ENCODE assay signal across 10 cellular contexts in the genomic region with DNA sequence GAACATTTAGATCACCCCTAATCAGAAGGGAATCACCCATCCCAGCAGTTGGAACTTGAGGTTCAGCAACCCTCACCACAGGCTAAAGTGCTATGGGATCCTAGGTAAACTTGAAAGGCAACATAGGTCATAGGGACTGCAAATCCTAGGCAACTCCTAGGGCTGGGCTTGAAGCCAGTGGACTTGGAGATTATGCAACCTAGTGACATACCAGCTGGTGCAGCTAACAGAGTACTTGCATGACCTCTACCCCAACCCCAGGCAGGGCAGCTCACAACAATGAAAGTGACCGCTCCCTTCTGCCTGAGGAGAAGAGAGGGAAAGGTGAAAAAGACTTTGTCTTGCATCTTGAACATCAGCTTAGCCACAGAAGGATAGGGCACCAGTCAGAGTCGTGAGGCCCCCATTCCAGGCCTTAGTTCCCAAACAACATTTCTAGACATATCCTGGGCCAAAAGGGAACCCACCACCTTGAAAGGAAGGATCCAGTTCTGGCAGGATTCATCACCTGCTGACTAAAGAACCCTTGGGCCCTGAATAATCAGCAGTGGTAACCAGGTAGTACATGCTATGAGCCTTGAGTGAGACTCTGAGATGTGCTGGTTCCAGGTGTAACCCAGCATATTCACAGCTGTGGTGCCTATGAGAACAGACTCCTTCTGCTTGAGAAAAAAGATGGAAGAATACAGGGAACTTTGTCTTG. TPM values are rescaled to one million over a fixed set of nuclear protein-coding genes. Genes with fewer than 3 reads are reported as not detected.
DNase-seq lines count a peak whose midpoint lies in the region; ATAC-seq and TF ChIP-seq lines count a peak whose summit lies in the region.
"Had no signal": no experiment of that assay in that cellular context is flagged by ENCODE, and none has a peak within 500 bp of the region (broad histone marks: within the 10 kb centered on the region; RNA-seq: fewer than 3 reads in every experiment).

No MANE protein-coding gene starts in this region.

- peak overlapping the region; percentile 30 for H3K27ac ChIP-seq in mammary epithelial cell (ENCODE audit: insufficient read depth, low read depth, low read length)
- no peak overlapping the region for H3K27ac ChIP-seq in thyroid gland
- H3K27ac ChIP-seq: skin epidermis had no signal

- H3K4me2 ChIP-seq in mammary epithelial cell (ENCODE audit: insufficient read depth, low read depth, low read length), result no peak overlapping the region

- no peak overlapping the region for H2AFZ ChIP-seq in mammary epithelial cell (ENCODE audit: low read depth, low read length)

- no peaks in the 10 kb centered on the region for H3K79me2 ChIP-seq in mammary epithelial cell (ENCODE audit: insufficient read depth, low read length)

- H4K20me1 ChIP-seq in mammary epithelial cell (ENCODE audit: insufficient read depth, low read length), result no peaks in the 10 kb centered on the region

- no peaks in the 10 kb centered on the region for H3K27me3 ChIP-seq in mammary epithelial cell (ENCODE audit: insufficient read depth, low read length)
- no peaks in the 10 kb centered on the region for H3K27me3 ChIP-seq in thyroid gland

- ATAC-seq in HG03139 (IDR thresholded peaks at IDR 0.05; ENCODE audit: unreplicated experiment) (no peak), GM21717 (IDR thresholded peaks at IDR 0.05; ENCODE audit: unreplicated experiment) (no peak)

- CTCF ChIA-PET in mammary epithelial cell (lab: Charles Lee; ENCODE audit: low non-redundant PET), result no interaction called here

- no peaks in the 10 kb centered on the region for H3K36me3 ChIP-seq in mammary epithelial cell (ENCODE audit: insufficient read depth, low read length)
- no peaks in the 10 kb centered on the region for H3K36me3 ChIP-seq in thyroid gland

- no peak overlapping the region for H3K9ac ChIP-seq in mammary epithelial cell (ENCODE audit: insufficient read depth, low read length)

- WGBS in mammary epithelial cell (ENCODE audit: low coverage, missing lambda C conversion rate), result 95% methylated on average over 2 of the region's 2 CpGs
- WGBS in thyroid gland, 2 donors, result 94% methylated on average over 2 of the region's 2 CpGs

- peak; percentile 77 for DNase-seq in LHCN-M2 (ENCODE audit: low read depth)
- DNase-seq in mammary epithelial cell, result peak; percentile 61
- peak; percentile 88 for DNase-seq in iris pigment epithelial cell (ENCODE audit: low read depth)
- DNase-seq in thyroid gland, result peak; percentile 13 to 23
- DNase-seq in medulla oblongata (ENCODE audit: extremely low spot score), result no peak
- DNase-seq: activated CD8-positive, alpha-beta memory T cell treated with anti-CD3 and anti-CD28 coated beads, Interleukin-2, amount 50 U/mL, for 48 hours; NCI-H146 had no signal

- TF ChIP-seq POLR2A in thyroid gland (IDR thresholded peaks at IDR 0.05), result no peak

- dilution Hi-C loops in mammary epithelial cell (cut with HindIII; ENCODE audit: low sequenced_read_pairs), result no loop called here

- no peaks in the 10 kb centered on the region for H3K9me3 ChIP-seq in mammary epithelial cell (replicated peaks; ENCODE audit: insufficient read depth, low read length)
- no peaks in the 10 kb centered on the region for H3K9me3 ChIP-seq in thyroid gland

- intact Hi-C loops in mammary epithelial cell (cut with micrococcal nuclease) (loop anchor here (5.0 kb wide), 1 partner anchor 36 kb away; a partner anchor contains a TSS), thyroid gland (cut with DNase I) (no loop called here)

- H3K4me3 ChIP-seq in mammary epithelial cell (replicated peaks in 1 of 3; ENCODE audit: insufficient read depth in 1 of 3, low read depth in 2 of 3, low read length in 3 of 3) (no peak overlapping the region), thyroid gland (replicated peaks in 1 of 3) (no peak overlapping the region)
- H3K4me3 ChIP-seq: skin epidermis had no signal

- in situ Hi-C loops in mammary epithelial cell (cut with MboI; ENCODE audit: low sequenced_read_pairs in 2 of 2), result no loop called here

- no TSS peak for BruUV-seq in mammary epithelial cell (replicated peaks; lab: Mats Ljungman, UMichigan)

- no peak for TF ChIP-seq CTCF in mammary epithelial cell (conservative IDR thresholded peaks at IDR 0.05 in 1 of 2, IDR thresholded peaks at IDR 0.05 in 1 of 2; ENCODE audit: extremely low read depth in 1 of 2, insufficient read depth in 1 of 2, low read depth in 1 of 2, low read length in 2 of 2)
- TF ChIP-seq CTCF in thyroid gland (IDR thresholded peaks at IDR 0.05), result no peak

- peaks cover 39% of the 10 kb centered on the region for H3K4me1 ChIP-seq in mammary epithelial cell (ENCODE audit: insufficient read depth, low read length)
- H3K4me1 ChIP-seq in thyroid gland, result no peaks in the 10 kb centered on the region

RNA-seq across cellular contexts. Expression of a gene that starts 37.6 kb away (rescaled TPM):
- 109 and 128 TPM in 2 replicates for total RNA-seq in LHCN-M2 (2014; rRNA removed)
- 112 TPM for polyA plus RNA-seq in LHCN-M2 (2012)
- total RNA-seq in mammary epithelial cell, result 10 to 100 TPM; 14.0 to 26.7 TPM
- polyA plus RNA-seq in mammary epithelial cell, result 3.6 TPM
- polyA minus RNA-seq in mammary epithelial cell, result 5.9 TPM
- total RNA-seq in thyroid gland, result 100 to 1,000 TPM; 113 to 147 (median 120) TPM
